ENCODE assay signal across 8 cellular contexts in the genomic region with DNA sequence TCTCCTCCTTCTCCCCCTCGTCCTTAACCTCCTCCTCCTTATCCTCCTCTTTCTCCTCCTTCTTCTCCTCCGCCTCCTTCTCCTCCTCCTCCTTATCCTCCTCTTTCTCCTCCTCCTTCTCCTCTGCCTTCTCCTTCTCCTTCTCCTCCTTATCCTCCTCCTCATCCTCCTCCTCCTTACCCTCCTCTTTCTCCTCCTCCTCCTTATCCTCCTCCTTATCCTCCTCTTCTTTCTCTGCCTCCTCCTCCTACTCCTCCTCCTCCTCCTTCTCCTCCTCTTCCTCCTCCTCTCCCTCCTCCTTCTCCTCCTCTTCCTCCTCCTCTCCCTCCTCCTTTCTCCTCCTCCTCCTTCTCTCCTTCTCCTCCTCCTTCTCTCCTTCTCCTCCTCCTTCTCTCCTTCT. TPM values are rescaled to one million over a fixed set of nuclear protein-coding genes. Genes with fewer than 3 reads are reported as not detected.
"Had no signal": no experiment of that assay in that cellular context is flagged by ENCODE, and none has a peak within 500 bp of the region (broad histone marks: within the 10 kb centered on the region; RNA-seq: fewer than 3 reads in every experiment).

No MANE protein-coding gene starts in this region.

- FAIRE-seq: HTR-8/SVneo had no signal

- H3K9me3 Mint-ChIP-seq: IgD-negative memory B cell had no signal

- H3K27ac Mint-ChIP-seq: GM23338, IgD-negative memory B cell had no signal

- H3K36me3 Mint-ChIP-seq: IgD-negative memory B cell had no signal

- H3K4me1 ChIP-seq: HAP-1 had no signal

- DNase-seq: H7, KG1 had no signal

- H2AFZ ChIP-seq: GM23338 had no signal

- H3K4me3 ChIP-seq: GM23338, HAP-1 had no signal

- ATAC-seq: GM23338, HCT116 had no signal

- H3K36me3 ChIP-seq: HAP-1 had no signal

- H3K4me1 Mint-ChIP-seq: IgD-negative memory B cell had no signal

- H3K4me2 ChIP-seq: GM23338 had no signal

- H3K9me3 ChIP-seq: HAP-1 had no signal

- H3K4me3 Mint-ChIP-seq: GM23338, IgD-negative memory B cell had no signal

RNA-seq across cellular contexts. Expression of gene PLXNA4, which starts 14.5 kb away (rescaled TPM):
- total RNA-seq: HT-29 had no signal
- polyA plus RNA-seq: IgD-negative memory B cell had no signal
